ENCODE assay signal across 10 cellular contexts in the genomic region with DNA sequence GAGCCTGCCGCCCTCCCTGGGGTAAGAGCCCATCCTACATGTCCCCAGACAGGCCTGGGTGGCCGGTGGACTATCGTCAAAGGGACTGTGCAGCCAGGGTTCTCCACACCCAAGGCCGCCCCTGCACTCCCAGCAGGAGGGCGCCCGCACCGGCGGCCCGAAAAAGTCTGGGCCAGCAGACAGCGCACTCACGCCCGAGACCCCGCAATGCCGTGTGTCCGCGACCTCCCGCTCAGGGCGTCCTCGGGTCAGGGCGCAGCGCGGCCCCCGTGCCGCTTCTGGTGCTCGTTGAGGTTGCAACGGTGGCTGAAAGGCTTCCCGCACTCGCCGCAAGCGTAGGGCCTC. TPM values are rescaled to one million over a fixed set of nuclear protein-coding genes. Genes with fewer than 3 reads are reported as not detected.
DNase-seq lines count a peak whose midpoint lies in the region; FAIRE-seq and TF ChIP-seq lines count a peak whose summit lies in the region.
"Had no signal": no experiment of that assay in that cellular context is flagged by ENCODE, and none has a peak within 500 bp of the region (broad histone marks: within the 10 kb centered on the region; RNA-seq: fewer than 3 reads in every experiment).

No MANE protein-coding gene starts in this region.

- H3K4me3 ChIP-seq in brain microvascular endothelial cell (ENCODE audit: low read depth, low read length), result peak overlapping the region; percentile 29
- peak overlapping the region; percentile 27 to 50 for H3K4me3 ChIP-seq in mucosa of rectum (ENCODE audit: low read length in 2 of 2)
- peak overlapping the region; percentile 27 to 32 for H3K4me3 ChIP-seq in tibial artery
- H3K4me3 ChIP-seq in adrenal gland, result no peak overlapping the region

- H3K9me3 Mint-ChIP-seq in activated naive CD4-positive, alpha-beta T cell treated with anti-CD3 and anti-CD28 coated beads, Interleukin-2, amount 10 ng/mL, durations not matched to agents 7 days and 5 days, result peaks cover 4% of the 10 kb centered on the region

- DNase-seq in activated naive CD4-positive, alpha-beta T cell treated with anti-CD3 and anti-CD28 coated beads, Interleukin-2, amount 10 ng/mL, durations not matched to agents 7 days and 5 days, result no peak
- DNase-seq in activated naive CD4-positive, alpha-beta T cell (lab: John Stamatoyannopoulos, UW), result no peak
- DNase-seq in brain microvascular endothelial cell (no peak), tibial artery (no peak), GM19239 (ENCODE audit: insufficient read length, low spot score) (no peak), NCI-H2107 (lab: John Stamatoyannopoulos, UW) (no peak), adrenal gland (no peak)
- DNase-seq: NCI-H2171 treated with DMSO at 0.1 percent for 48 hours had no signal

- H3K4me1 ChIP-seq in mucosa of rectum (ENCODE audit: control insufficient read depth in 2 of 2, insufficient read depth in 2 of 2, low read length in 2 of 2) (peaks cover 0 to 5% of the 10 kb centered on the region in 2 donors), tibial artery (peaks cover 0 to 30% (median 14%) of the 10 kb centered on the region in 4 donors), adrenal gland (replicated peaks in 1 of 2) (peaks cover 0 to 9% of the 10 kb centered on the region in 2 donors)

- 25 to 29% (median 27%) methylated on average over 21 to 30 of the region's 30 CpGs; no CpG with 5 or more reads in 1 of the 4 donors for WGBS in adrenal gland, 4 donors

- in situ Hi-C loops in brain microvascular endothelial cell (cut with HindIII; ENCODE audit: low pct_ligation_motif_present, low sequenced_read_pairs), result no loop called here

- peaks cover 25% of the 10 kb centered on the region for H3K4me1 Mint-ChIP-seq in activated naive CD4-positive, alpha-beta T cell treated with anti-CD3 and anti-CD28 coated beads, Interleukin-2, amount 10 ng/mL, durations not matched to agents 7 days and 5 days

- peaks cover 36% of the 10 kb centered on the region for H3K27me3 Mint-ChIP-seq in activated naive CD4-positive, alpha-beta T cell treated with anti-CD3 and anti-CD28 coated beads, Interleukin-2, amount 10 ng/mL, durations not matched to agents 7 days and 5 days

- H3K27me3 ChIP-seq in brain microvascular endothelial cell (replicated peaks) (no peaks in the 10 kb centered on the region), mucosa of rectum (ENCODE audit: control insufficient read depth in 2 of 2, insufficient read depth in 2 of 2, low read length in 2 of 2) (no peaks in the 10 kb centered on the region), tibial artery (peaks cover 0 to 46% of the 10 kb centered on the region in 2 donors), adrenal gland (peaks cover 28% of the 10 kb centered on the region)

- H3K9me3 ChIP-seq in mucosa of rectum (ENCODE audit: control insufficient read depth in 2 of 2, low read length in 2 of 2) (no peaks in the 10 kb centered on the region), tibial artery (no peaks in the 10 kb centered on the region), adrenal gland (replicated peaks in 1 of 3) (no peaks in the 10 kb centered on the region)

- TF ChIP-seq CTCF in brain microvascular endothelial cell (IDR thresholded peaks at IDR 0.05; ENCODE audit: low read depth, low read length, missing control alignments) (no peak), tibial artery (IDR thresholded peaks at IDR 0.05) (no peak), adrenal gland (IDR thresholded peaks at IDR 0.05) (no peak)

- peaks cover 5% of the 10 kb centered on the region for H3K36me3 Mint-ChIP-seq in activated naive CD4-positive, alpha-beta T cell treated with anti-CD3 and anti-CD28 coated beads, Interleukin-2, amount 10 ng/mL, durations not matched to agents 7 days and 5 days

- H3K36me3 ChIP-seq in brain microvascular endothelial cell (replicated peaks), result peaks cover 4% of the 10 kb centered on the region
- H3K36me3 ChIP-seq in mucosa of rectum (ENCODE audit: control insufficient read depth in 2 of 2, insufficient read depth in 2 of 2, low read length in 2 of 2), result no peaks in the 10 kb centered on the region
- peaks cover 0 to 20% (median 3%) of the 10 kb centered on the region in 3 donors for H3K36me3 ChIP-seq in tibial artery
- H3K36me3 ChIP-seq in adrenal gland (replicated peaks in 1 of 2), result no peaks in the 10 kb centered on the region

- CTCF ChIA-PET in activated naive CD4-positive, alpha-beta T cell treated with anti-CD3 and anti-CD28 coated beads, Interleukin-2, amount 10 ng/mL, durations not matched to agents 7 days and 5 days (lab: Charles Lee), result no interaction called here

- H3K27ac ChIP-seq in brain microvascular endothelial cell (no peak overlapping the region), mucosa of rectum (ENCODE audit: low read depth in 2 of 2, low read length in 2 of 2) (no peak overlapping the region), tibial artery (no peak overlapping the region), adrenal gland (no peak overlapping the region)

- H3K27ac Mint-ChIP-seq in activated naive CD4-positive, alpha-beta T cell treated with anti-CD3 and anti-CD28 coated beads, Interleukin-2, amount 10 ng/mL, durations not matched to agents 7 days and 5 days, result peak overlapping the region; percentile 33

- peak overlapping the region in 1 of 2 donors; percentile 24 for H3K9ac ChIP-seq in mucosa of rectum (ENCODE audit: low read depth in 1 of 2, low read length in 2 of 2)

- TF ChIP-seq POLR2A in adrenal gland (IDR thresholded peaks at IDR 0.05), result no peak

- no peak for FAIRE-seq in GM19239 (lab: Jason Lieb, UNC)
- FAIRE-seq: GM18507 had no signal

- H3K4me3 Mint-ChIP-seq in activated naive CD4-positive, alpha-beta T cell treated with anti-CD3 and anti-CD28 coated beads, Interleukin-2, amount 10 ng/mL, durations not matched to agents 7 days and 5 days, result peak overlapping the region; percentile 35

- intact Hi-C loops in tibial artery (cut with DNase I; ENCODE audit: low total_unique reads) (no loop called here), adrenal gland (cut with DNase I) (no loop called here)

RNA-seq across cellular contexts. Expression of a gene that starts 2.6 kb away (rescaled TPM):
- 10 to 100 TPM in 3 of 8 donors, 1 to 10 TPM in 5; 1.6 to 20.9 (median 6.5) TPM for total RNA-seq in adrenal gland
- polyA plus RNA-seq in adrenal gland, result 10 to 100 TPM in 2 of 3 donors, not detected in 1; 31.3 to 41.3 TPM

RNA-seq across cellular contexts. Expression of a gene that starts 6.7 kb away (rescaled TPM):
- 1 to 10 TPM in 7 of 8 donors, under 1 TPM in 1; 0.35 to 8.1 (median 1.6) TPM for total RNA-seq in adrenal gland
- polyA plus RNA-seq in adrenal gland, result 1 to 10 TPM in 2 of 3 donors, under 1 TPM in 1; 0.20 to 2.2 (median 2.0) TPM

RNA-seq across cellular contexts. Expression of a gene that starts 25.0 kb away (rescaled TPM):
- 10 to 100 TPM in 1 of 8 donors, 1 to 10 TPM in 7; 2.4 to 10.5 (median 4.6) TPM for total RNA-seq in adrenal gland
- polyA plus RNA-seq in adrenal gland, result 1 to 10 TPM in 2 of 3 donors, under 1 TPM in 1; 0.09 to 8.1 (median 6.1) TPM

RNA-seq across cellular contexts. Expression of a gene that starts 29.1 kb away (rescaled TPM):
- total RNA-seq in adrenal gland, result 1 to 10 TPM; 1.8 to 4.8 (median 3.4) TPM
- 1 to 10 TPM in 2 of 3 donors, under 1 TPM in 1; 0.98 to 3.1 (median 1.2) TPM for polyA plus RNA-seq in adrenal gland

RNA-seq across cellular contexts. Expression of a gene that starts 31.2 kb away (rescaled TPM):
- total RNA-seq in adrenal gland, result 1,000 to 10,000 TPM in 6 of 8 donors, 100 to 1,000 TPM in 2; 839 to 1,999 (median 1,158) TPM
- polyA plus RNA-seq in adrenal gland, result 1,000 to 10,000 TPM in 1 of 3 donors, 100 to 1,000 TPM in 2; 555 to 1,093 (median 722) TPM

Comparison
In these comparisons a context has a peak if more than half of its experiments do, and no peak if none do; other contexts are left out.
1. H3K4me3 ChIP-seq: peak in brain microvascular endothelial cell (single experiment), mucosa of rectum (2 of 2) and tibial artery (2 of 2); none in adrenal gland (0 of 4).